1 cellular context compared by ENCODE assay signal in genomic region chr11:17197431-17197898, GRCh38.
TF ChIP-seq lines count a peak whose summit lies in the region.

No MANE protein-coding gene starts in this region.

TF ChIP-seq in SK-N-SH, 30 proteins besides CTCF, POLR2A, EP300 and RAD21 (continued from another document):
- TF ChIP-seq, protein P1, sequence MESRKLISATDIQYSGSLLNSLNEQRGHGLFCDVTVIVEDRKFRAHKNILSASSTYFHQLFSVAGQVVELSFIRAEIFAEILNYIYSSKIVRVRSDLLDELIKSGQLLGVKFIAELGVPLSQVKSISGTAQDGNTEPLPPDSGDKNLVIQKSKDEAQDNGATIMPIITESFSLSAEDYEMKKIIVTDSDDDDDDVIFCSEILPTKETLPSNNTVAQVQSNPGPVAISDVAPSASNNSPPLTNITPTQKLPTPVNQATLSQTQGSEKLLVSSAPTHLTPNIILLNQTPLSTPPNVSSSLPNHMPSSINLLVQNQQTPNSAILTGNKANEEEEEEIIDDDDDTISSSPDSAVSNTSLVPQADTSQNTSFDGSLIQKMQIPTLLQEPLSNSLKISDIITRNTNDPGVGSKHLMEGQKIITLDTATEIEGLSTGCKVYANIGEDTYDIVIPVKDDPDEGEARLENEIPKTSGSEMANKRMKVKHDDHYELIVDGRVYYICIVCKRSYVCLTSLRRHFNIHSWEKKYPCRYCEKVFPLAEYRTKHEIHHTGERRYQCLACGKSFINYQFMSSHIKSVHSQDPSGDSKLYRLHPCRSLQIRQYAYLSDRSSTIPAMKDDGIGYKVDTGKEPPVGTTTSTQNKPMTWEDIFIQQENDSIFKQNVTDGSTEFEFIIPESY (IDR thresholded peaks at IDR 0.05; ENCODE audit: borderline replicate concordance, low read depth), result no peak
- TF ChIP-seq FOXJ3 (CRISPR knock-in tag; IDR thresholded peaks at IDR 0.05) (no peak), RCOR1 (IDR thresholded peaks at IDR 0.05; ENCODE audit: low read length) (no peak), SIN3A (IDR thresholded peaks at IDR 0.05; ENCODE audit: borderline replicate concordance, low read depth, low read length) (no peak), SMC3 (IDR thresholded peaks at IDR 0.05; ENCODE audit: low read depth, low read length) (no peak), GABPA (IDR thresholded peaks at IDR 0.05; ENCODE audit: low read depth) (no peak), JUND (IDR thresholded peaks at IDR 0.05) (no peak), FOSL2 (IDR thresholded peaks at IDR 0.05; ENCODE audit: borderline replicate concordance, low read depth) (no peak), ELF1 (IDR thresholded peaks at IDR 0.05) (no peak), RFX5 (IDR thresholded peaks at IDR 0.05; ENCODE audit: low read length) (no peak), TEAD4 (IDR thresholded peaks at IDR 0.05; ENCODE audit: borderline replicate concordance, insufficient read depth) (no peak), YY1 (IDR thresholded peaks at IDR 0.05; ENCODE audit: low read depth) (no peak), TCF12 (IDR thresholded peaks at IDR 0.05) (no peak)
- TF ChIP-seq, protein P2, sequence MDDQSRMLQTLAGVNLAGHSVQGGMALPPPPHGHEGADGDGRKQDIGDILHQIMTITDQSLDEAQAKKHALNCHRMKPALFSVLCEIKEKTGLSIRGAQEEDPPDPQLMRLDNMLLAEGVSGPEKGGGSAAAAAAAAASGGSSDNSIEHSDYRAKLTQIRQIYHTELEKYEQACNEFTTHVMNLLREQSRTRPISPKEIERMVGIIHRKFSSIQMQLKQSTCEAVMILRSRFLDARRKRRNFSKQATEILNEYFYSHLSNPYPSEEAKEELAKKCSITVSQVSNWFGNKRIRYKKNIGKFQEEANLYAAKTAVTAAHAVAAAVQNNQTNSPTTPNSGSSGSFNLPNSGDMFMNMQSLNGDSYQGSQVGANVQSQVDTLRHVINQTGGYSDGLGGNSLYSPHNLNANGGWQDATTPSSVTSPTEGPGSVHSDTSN (IDR thresholded peaks at IDR 0.05), result no peak
